Comparison of ENCODE assay signal across 1 cellular context in genomic region chr5:131164161-131164930, GRCh38.
A peak's percentile ranks its signal among the peaks of the same experiment; 100 is the strongest.
TF ChIP-seq lines count a peak whose summit lies in the region.

No MANE protein-coding gene starts in this region.

TF ChIP-seq in HepG2, 621 proteins besides CTCF, POLR2A, EP300 and RAD21 (continued from another document and continues in another):
- peak; percentile 42 for TF ChIP-seq ZNF407 (CRISPR knock-in tag; IDR thresholded peaks at IDR 0.05; ENCODE audit: not compliant biosample characterization)
- peak; percentile 74 for TF ChIP-seq ASH2L (IDR thresholded peaks at IDR 0.05; ENCODE audit: insufficient read length, low read depth, low read length)
- TF ChIP-seq ZFP91 (CRISPR knock-in tag; IDR thresholded peaks at IDR 0.05; ENCODE audit: borderline replicate concordance) = peak; percentile 10
- no peak for TF ChIP-seq JUND (CRISPR knock-in tag; IDR thresholded peaks at IDR 0.05)
- TF ChIP-seq PREB (CRISPR knock-in tag; IDR thresholded peaks at IDR 0.05) = 0 out of 2 replicates have a peak, but pooled peaks have one; percentile 48
- no peak for TF ChIP-seq ZNF33A (CRISPR knock-in tag; IDR thresholded peaks at IDR 0.05; ENCODE audit: borderline replicate concordance)
- peak; percentile 26; the same call in 1 of the 2 replicates for TF ChIP-seq ZNF563 (CRISPR knock-in tag; IDR thresholded peaks at IDR 0.05)
- TF ChIP-seq MED1 (CRISPR knock-in tag; IDR thresholded peaks at IDR 0.05) = peak; percentile 45
- TF ChIP-seq LCORL (IDR thresholded peaks at IDR 0.05) = no peak
- TF ChIP-seq LCORL (CRISPR knock-in tag; IDR thresholded peaks at IDR 0.05) = no peak
- TF ChIP-seq ZNF543 (CRISPR knock-in tag; IDR thresholded peaks at IDR 0.05) = 0 out of 2 replicates have a peak, but pooled peaks have one; percentile 60
- no peak for TF ChIP-seq TAF15 (IDR thresholded peaks at IDR 0.05; ENCODE audit: low read depth, low read length, poor library complexity, severe bottlenecking)
- TF ChIP-seq HDAC1 (CRISPR knock-in tag; IDR thresholded peaks at IDR 0.05) = peak; percentile 29; the same call in 1 of the 2 replicates
- TF ChIP-seq ZNF24 (IDR thresholded peaks at IDR 0.05) = no peak
- peak; percentile 94 for TF ChIP-seq ZFY (CRISPR knock-in tag; IDR thresholded peaks at IDR 0.05)
- no peak for TF ChIP-seq ZNF431 (CRISPR knock-in tag; IDR thresholded peaks at IDR 0.05; ENCODE audit: borderline replicate concordance, low read depth)
- TF ChIP-seq ZNF777 (CRISPR knock-in tag; IDR thresholded peaks at IDR 0.05) = peak; percentile 49; the same call in 1 of the 2 replicates
- no peak for TF ChIP-seq ZBTB26 (CRISPR knock-in tag; IDR thresholded peaks at IDR 0.05; ENCODE audit: borderline replicate concordance)
- TF ChIP-seq NR2F2 (IDR thresholded peaks at IDR 0.05; ENCODE audit: borderline replicate concordance, low read depth) = no peak
- TF ChIP-seq HINFP (CRISPR knock-in tag; IDR thresholded peaks at IDR 0.05; ENCODE audit: low read depth) = peak; percentile 52; the same call in 1 of the 2 replicates
- 0 out of 2 replicates have a peak, but pooled peaks have one; percentile 73 for TF ChIP-seq ZZZ3 (CRISPR knock-in tag; IDR thresholded peaks at IDR 0.05; ENCODE audit: borderline replicate concordance)
- peak; percentile 57 for TF ChIP-seq HOXA3 (CRISPR knock-in tag; IDR thresholded peaks at IDR 0.05)
- 0 out of 2 replicates have a peak, but pooled peaks have one; percentile 48 for TF ChIP-seq ZNF383 (CRISPR knock-in tag; IDR thresholded peaks at IDR 0.05; ENCODE audit: borderline replicate concordance)
- TF ChIP-seq ZNF850 (CRISPR knock-in tag; conservative IDR thresholded peaks at IDR 0.05) = peak; percentile 55; the same call in 1 of the 2 replicates
- peak; percentile 55; the same call in 1 of the 2 replicates for TF ChIP-seq ZNF503 (CRISPR knock-in tag; IDR thresholded peaks at IDR 0.05)
- no peak for TF ChIP-seq TIGD3 (CRISPR knock-in tag; IDR thresholded peaks at IDR 0.05; ENCODE audit: borderline replicate concordance)
- TF ChIP-seq ETV5 (CRISPR knock-in tag; IDR thresholded peaks at IDR 0.05; ENCODE audit: borderline replicate concordance) = peak; percentile 37; the same call in 1 of the 2 replicates
- 0 out of 2 replicates have a peak, but pooled peaks have one; percentile 9 for TF ChIP-seq DMAP1 (CRISPR knock-in tag; IDR thresholded peaks at IDR 0.05)
- TF ChIP-seq HMGA1 (CRISPR knock-in tag; conservative IDR thresholded peaks at IDR 0.05) = no peak
- no peak for TF ChIP-seq ZNF280D (CRISPR knock-in tag; IDR thresholded peaks at IDR 0.05)
- TF ChIP-seq ZMAT3 (CRISPR knock-in tag; conservative IDR thresholded peaks at IDR 0.05) = no peak
- TF ChIP-seq ISL2 (CRISPR knock-in tag; IDR thresholded peaks at IDR 0.05) = peak; percentile 33
- TF ChIP-seq ZBTB43 (CRISPR knock-in tag; conservative IDR thresholded peaks at IDR 0.05) = peak; percentile 54
- no peak for TF ChIP-seq U2AF1 (optimal IDR thresholded peaks at IDR 0.05; ENCODE audit: low read depth, low read length)
- peak; percentile 64; the same call in 1 of the 2 replicates for TF ChIP-seq ZBTB7B (CRISPR knock-in tag; IDR thresholded peaks at IDR 0.05)
- no peak for TF ChIP-seq ATF1 (CRISPR knock-in tag; IDR thresholded peaks at IDR 0.05)
- TF ChIP-seq DRAP1 (CRISPR knock-in tag; IDR thresholded peaks at IDR 0.05) = no peak
